ENCODE assay signal across 1 cellular context in genomic region chr1:208225954-208226937, GRCh38.
TF ChIP-seq lines count a peak whose summit lies in the region.

No MANE protein-coding gene starts in this region.

TF ChIP-seq in HepG2, 621 proteins besides CTCF, POLR2A, EP300 and RAD21 (continued from another document):
- TF ChIP-seq, protein P1, sequence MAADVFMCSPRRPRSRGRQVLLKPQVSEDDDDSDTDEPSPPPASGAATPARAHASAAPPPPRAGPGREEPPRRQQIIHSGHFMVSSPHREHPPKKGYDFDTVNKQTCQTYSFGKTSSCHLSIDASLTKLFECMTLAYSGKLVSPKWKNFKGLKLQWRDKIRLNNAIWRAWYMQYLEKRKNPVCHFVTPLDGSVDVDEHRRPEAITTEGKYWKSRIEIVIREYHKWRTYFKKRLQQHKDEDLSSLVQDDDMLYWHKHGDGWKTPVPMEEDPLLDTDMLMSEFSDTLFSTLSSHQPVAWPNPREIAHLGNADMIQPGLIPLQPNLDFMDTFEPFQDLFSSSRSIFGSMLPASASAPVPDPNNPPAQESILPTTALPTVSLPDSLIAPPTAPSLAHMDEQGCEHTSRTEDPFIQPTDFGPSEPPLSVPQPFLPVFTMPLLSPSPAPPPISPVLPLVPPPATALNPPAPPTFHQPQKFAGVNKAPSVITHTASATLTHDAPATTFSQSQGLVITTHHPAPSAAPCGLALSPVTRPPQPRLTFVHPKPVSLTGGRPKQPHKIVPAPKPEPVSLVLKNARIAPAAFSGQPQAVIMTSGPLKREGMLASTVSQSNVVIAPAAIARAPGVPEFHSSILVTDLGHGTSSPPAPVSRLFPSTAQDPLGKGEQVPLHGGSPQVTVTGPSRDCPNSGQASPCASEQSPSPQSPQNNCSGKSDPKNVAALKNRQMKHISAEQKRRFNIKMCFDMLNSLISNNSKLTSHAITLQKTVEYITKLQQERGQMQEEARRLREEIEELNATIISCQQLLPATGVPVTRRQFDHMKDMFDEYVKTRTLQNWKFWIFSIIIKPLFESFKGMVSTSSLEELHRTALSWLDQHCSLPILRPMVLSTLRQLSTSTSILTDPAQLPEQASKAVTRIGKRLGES (CRISPR knock-in tag; IDR thresholded peaks at IDR 0.05; ENCODE audit: borderline replicate concordance), result no peak
- TF ChIP-seq ZNF230 (CRISPR knock-in tag; IDR thresholded peaks at IDR 0.05) (no peak), ATF1 (CRISPR knock-in tag; IDR thresholded peaks at IDR 0.05) (no peak), ZNF121 (CRISPR knock-in tag; IDR thresholded peaks at IDR 0.05) (no peak), ZBTB7A (CRISPR knock-in tag; IDR thresholded peaks at IDR 0.05) (no peak), RBFOX2 (IDR thresholded peaks at IDR 0.05; ENCODE audit: low read depth, low read length) (no peak), AGO2 (optimal IDR thresholded peaks at IDR 0.05; ENCODE audit: low read depth, low read length) (no peak)
